ENCODE assay signal across 15 cellular contexts in genomic region chr9:3074247-3074646, GRCh38.
DNase-seq lines count a peak whose midpoint lies in the region; ATAC-seq and TF ChIP-seq lines count a peak whose summit lies in the region.
"Had no signal": no experiment of that assay in that cellular context is flagged by ENCODE, and none has a peak within 500 bp of the region (broad histone marks: within the 10 kb centered on the region; RNA-seq: fewer than 3 reads in every experiment).

No MANE protein-coding gene starts in this region.

- no peak overlapping the region for H3K4me3 Mint-ChIP-seq in GM23338
- H3K4me3 Mint-ChIP-seq: activated naive CD8-positive, alpha-beta T cell treated with anti-CD3 and anti-CD28 coated beads, Interleukin-2, amount 50 U/mL, for 24 hours; neural progenitor cell; T-cell had no signal

- no peaks in the 10 kb centered on the region for H3K27me3 Mint-ChIP-seq in GM23338 (ENCODE audit: insufficient read depth, low read depth, poor library complexity)
- H3K27me3 Mint-ChIP-seq: activated naive CD8-positive, alpha-beta T cell treated with anti-CD3 and anti-CD28 coated beads, Interleukin-2, amount 50 U/mL, for 24 hours had no signal

- H3K9me2 ChIP-seq in GM23338 (ENCODE audit: insufficient read depth), result 0 out of 2 replicates have a peak, but pooled peaks cover 3% of the 10 kb centered on the region

- peak; percentile 19 for DNase-seq in GM23338 (ENCODE audit: low spot score)
- peak; percentile 32 for DNase-seq in M059J (ENCODE audit: low read depth)
- peak; percentile 7 for DNase-seq in UCSD-AML1 (lab: John Stamatoyannopoulos, UW; ENCODE audit: unreplicated experiment)
- peak; percentile 10 for DNase-seq in iPS-NIHi7 (ENCODE audit: extremely low spot score)
- no peak for DNase-seq in stimulated activated CD4-positive, alpha-beta T cell treated with anti-CD3 and anti-CD28 coated beads, Interleukin-4, amount 100 ng/mL, for 24 hours
- no peak for DNase-seq in NCI-H524 treated with DMSO at 0.1 percent for 48 hours (lab: John Stamatoyannopoulos, UW)
- DNase-seq: activated naive CD8-positive, alpha-beta T cell treated with anti-CD3 and anti-CD28 coated beads, Interleukin-2, amount 50 U/mL, for 24 hours; left ventricle myocardium inferior; NCI-H1105 treated with DMSO at 0.1 percent for 48 hours; T-cell had no signal

- no peaks in the 10 kb centered on the region for H3K79me2 ChIP-seq in GM23338 (replicated peaks; ENCODE audit: insufficient read depth)

- peaks cover 4% of the 10 kb centered on the region; the same call in 1 of the 3 replicates for H3K9me3 Mint-ChIP-seq in GM23338
- H3K9me3 Mint-ChIP-seq: activated naive CD8-positive, alpha-beta T cell treated with anti-CD3 and anti-CD28 coated beads, Interleukin-2, amount 50 U/mL, for 24 hours; activated T-helper 2 cell treated with anti-CD3 and anti-CD28 coated beads, Interferon-gamma antibody, Interleukin-2, Interleukin-4, amounts not matched to agents 10 μg/mL and 5 μg/mL and 100 μg/mL, durations not matched to agents 14 hours and 24 hours and 36 hours had no signal

- no peaks in the 10 kb centered on the region for H3K36me3 ChIP-seq in GM23338 (ENCODE audit: insufficient read depth)
- H3K36me3 ChIP-seq: left ventricle myocardium inferior, neural progenitor cell, suprapubic skin, vagina had no signal

- TF ChIP-seq CTCF in GM23338 (conservative IDR thresholded peaks at IDR 0.05; ENCODE audit: low read depth in 2 of 2), result no peak

- H4K20me1 ChIP-seq in GM23338 (replicated peaks; ENCODE audit: insufficient read depth), result no peaks in the 10 kb centered on the region

- no peaks in the 10 kb centered on the region for H3F3A ChIP-seq in GM23338 (replicated peaks; ENCODE audit: low read depth)

- no peak overlapping the region for H3K4me2 ChIP-seq in GM23338
- H3K4me2 ChIP-seq: neural progenitor cell had no signal

- H3K27ac Mint-ChIP-seq in GM23338, result no peak overlapping the region
- H3K27ac Mint-ChIP-seq: activated naive CD8-positive, alpha-beta T cell treated with anti-CD3 and anti-CD28 coated beads, Interleukin-2, amount 50 U/mL, for 24 hours; activated T-helper 2 cell treated with anti-CD3 and anti-CD28 coated beads, Interferon-gamma antibody, Interleukin-2, Interleukin-4, amounts not matched to agents 10 μg/mL and 5 μg/mL and 100 μg/mL, durations not matched to agents 14 hours and 24 hours and 36 hours; neural progenitor cell; T-cell had no signal

- no peaks in the 10 kb centered on the region for H3K27me3 ChIP-seq in GM23338 (ENCODE audit: insufficient read depth)
- H3K27me3 ChIP-seq: neural progenitor cell, suprapubic skin, vagina had no signal

- no peaks in the 10 kb centered on the region for H3K4me1 ChIP-seq in GM23338 (ENCODE audit: insufficient read depth)
- H3K4me1 ChIP-seq: left ventricle myocardium inferior, neural progenitor cell, suprapubic skin, vagina had no signal

- peaks cover 6% of the 10 kb centered on the region for H3K4me1 Mint-ChIP-seq in GM23338
- H3K4me1 Mint-ChIP-seq: activated naive CD8-positive, alpha-beta T cell treated with anti-CD3 and anti-CD28 coated beads, Interleukin-2, amount 50 U/mL, for 24 hours; neural progenitor cell; T-cell had no signal

- H2AFZ ChIP-seq in GM23338, result peak overlapping the region; percentile 60
- H2AFZ ChIP-seq: neural progenitor cell had no signal

- H3K36me3 Mint-ChIP-seq in GM23338 (ENCODE audit: low read depth), result no peaks in the 10 kb centered on the region; the same call in 2 of the 3 replicates
- H3K36me3 Mint-ChIP-seq: neural progenitor cell, T-cell had no signal

- H3K4me3 ChIP-seq in GM23338, result no peak overlapping the region
- H3K4me3 ChIP-seq: left ventricle myocardium inferior, neural progenitor cell, suprapubic skin, vagina had no signal

- H3K27ac ChIP-seq in GM23338 (ENCODE audit: low read depth), result no peak overlapping the region
- H3K27ac ChIP-seq: left ventricle myocardium inferior, neural progenitor cell, suprapubic skin, vagina had no signal

- ATAC-seq in GM23338 (no peak), GM21717 (IDR thresholded peaks at IDR 0.05; ENCODE audit: unreplicated experiment) (no peak)
- ATAC-seq: activated naive CD8-positive, alpha-beta T cell treated with anti-CD3 and anti-CD28 coated beads, Interleukin-2, amount 50 U/mL, for 24 hours; T-cell had no signal

TF ChIP-seq in GM23338, 12 proteins besides CTCF, POLR2A, EP300 and RAD21 (continues in another document):
- TF ChIP-seq, protein P1, sequence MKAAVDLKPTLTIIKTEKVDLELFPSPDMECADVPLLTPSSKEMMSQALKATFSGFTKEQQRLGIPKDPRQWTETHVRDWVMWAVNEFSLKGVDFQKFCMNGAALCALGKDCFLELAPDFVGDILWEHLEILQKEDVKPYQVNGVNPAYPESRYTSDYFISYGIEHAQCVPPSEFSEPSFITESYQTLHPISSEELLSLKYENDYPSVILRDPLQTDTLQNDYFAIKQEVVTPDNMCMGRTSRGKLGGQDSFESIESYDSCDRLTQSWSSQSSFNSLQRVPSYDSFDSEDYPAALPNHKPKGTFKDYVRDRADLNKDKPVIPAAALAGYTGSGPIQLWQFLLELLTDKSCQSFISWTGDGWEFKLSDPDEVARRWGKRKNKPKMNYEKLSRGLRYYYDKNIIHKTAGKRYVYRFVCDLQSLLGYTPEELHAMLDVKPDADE (IDR thresholded peaks at IDR 0.05), result no peak
- TF ChIP-seq EZH2 (IDR thresholded peaks at IDR 0.05; ENCODE audit: low read depth, unreplicated experiment) (no peak), ZNF114 (CRISPR knock-in tag; IDR thresholded peaks at IDR 0.05) (no peak), NANOG (IDR thresholded peaks at IDR 0.05; ENCODE audit: borderline replicate concordance) (no peak), EZH2phosphoT487 (IDR thresholded peaks at IDR 0.05; ENCODE audit: unreplicated experiment) (no peak), POLR2AphosphoS5 (IDR thresholded peaks at IDR 0.05; ENCODE audit: low read depth) (no peak), CREB1 (CRISPR knock-in tag; IDR thresholded peaks at IDR 0.05; ENCODE audit: low read depth) (no peak)
- TF ChIP-seq, protein P2, sequence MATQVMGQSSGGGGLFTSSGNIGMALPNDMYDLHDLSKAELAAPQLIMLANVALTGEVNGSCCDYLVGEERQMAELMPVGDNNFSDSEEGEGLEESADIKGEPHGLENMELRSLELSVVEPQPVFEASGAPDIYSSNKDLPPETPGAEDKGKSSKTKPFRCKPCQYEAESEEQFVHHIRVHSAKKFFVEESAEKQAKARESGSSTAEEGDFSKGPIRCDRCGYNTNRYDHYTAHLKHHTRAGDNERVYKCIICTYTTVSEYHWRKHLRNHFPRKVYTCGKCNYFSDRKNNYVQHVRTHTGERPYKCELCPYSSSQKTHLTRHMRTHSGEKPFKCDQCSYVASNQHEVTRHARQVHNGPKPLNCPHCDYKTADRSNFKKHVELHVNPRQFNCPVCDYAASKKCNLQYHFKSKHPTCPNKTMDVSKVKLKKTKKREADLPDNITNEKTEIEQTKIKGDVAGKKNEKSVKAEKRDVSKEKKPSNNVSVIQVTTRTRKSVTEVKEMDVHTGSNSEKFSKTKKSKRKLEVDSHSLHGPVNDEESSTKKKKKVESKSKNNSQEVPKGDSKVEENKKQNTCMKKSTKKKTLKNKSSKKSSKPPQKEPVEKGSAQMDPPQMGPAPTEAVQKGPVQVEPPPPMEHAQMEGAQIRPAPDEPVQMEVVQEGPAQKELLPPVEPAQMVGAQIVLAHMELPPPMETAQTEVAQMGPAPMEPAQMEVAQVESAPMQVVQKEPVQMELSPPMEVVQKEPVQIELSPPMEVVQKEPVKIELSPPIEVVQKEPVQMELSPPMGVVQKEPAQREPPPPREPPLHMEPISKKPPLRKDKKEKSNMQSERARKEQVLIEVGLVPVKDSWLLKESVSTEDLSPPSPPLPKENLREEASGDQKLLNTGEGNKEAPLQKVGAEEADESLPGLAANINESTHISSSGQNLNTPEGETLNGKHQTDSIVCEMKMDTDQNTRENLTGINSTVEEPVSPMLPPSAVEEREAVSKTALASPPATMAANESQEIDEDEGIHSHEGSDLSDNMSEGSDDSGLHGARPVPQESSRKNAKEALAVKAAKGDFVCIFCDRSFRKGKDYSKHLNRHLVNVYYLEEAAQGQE (IDR thresholded peaks at IDR 0.05; ENCODE audit: unreplicated experiment), result no peak

Comparison
In these comparisons a context has a peak if more than half of its experiments do, and no peak if none do; other contexts are left out.
1. DNase-seq: peak in GM23338 (single experiment), M059J (single experiment), UCSD-AML1 (single experiment) and iPS-NIHi7 (single experiment); none in stimulated activated CD4-positive, alpha-beta T cell treated with anti-CD3 and anti-CD28 coated beads, Interleukin-4, amount 100 ng/mL, for 24 hours (single experiment) and NCI-H524 treated with DMSO at 0.1 percent for 48 hours (single experiment).